In the genomic region with DNA sequence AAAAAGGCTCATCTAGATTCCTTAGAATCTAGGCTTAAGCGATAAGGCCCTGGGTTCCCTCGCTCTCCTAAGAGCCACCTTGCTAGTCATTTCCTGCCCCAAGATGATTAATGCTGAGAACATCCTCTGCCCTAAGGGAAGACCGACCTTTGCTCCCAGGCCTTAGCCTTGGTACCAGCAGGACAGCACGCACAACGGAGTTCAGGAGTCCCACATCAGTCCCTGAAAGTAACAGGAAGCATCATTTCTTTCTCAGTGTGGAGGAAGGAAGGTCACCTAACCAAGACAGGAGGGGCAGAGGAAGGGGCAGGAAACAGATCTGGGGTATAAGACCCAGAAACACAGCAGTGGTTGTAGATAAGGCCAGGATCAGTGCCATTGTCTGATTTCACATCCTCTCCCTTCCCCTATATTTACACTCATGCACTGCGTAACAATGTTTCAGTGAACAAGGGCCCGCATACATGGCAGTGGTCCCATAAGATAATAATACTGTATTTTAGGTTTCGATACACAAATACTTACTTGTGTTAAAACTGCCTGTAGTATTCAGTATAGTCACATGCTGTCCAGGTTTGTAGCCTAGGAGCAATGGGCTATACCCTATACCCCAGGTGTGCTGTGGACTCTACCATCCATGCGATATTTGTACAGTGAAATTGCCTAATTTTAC, we compare ENCODE assay signal across 1 cellular context.
TF ChIP-seq lines count a peak whose summit lies in the region.

No MANE protein-coding gene starts in this region.

TF ChIP-seq in HepG2, 621 proteins besides CTCF, POLR2A, EP300 and RAD21:
- TF ChIP-seq, protein P1, sequence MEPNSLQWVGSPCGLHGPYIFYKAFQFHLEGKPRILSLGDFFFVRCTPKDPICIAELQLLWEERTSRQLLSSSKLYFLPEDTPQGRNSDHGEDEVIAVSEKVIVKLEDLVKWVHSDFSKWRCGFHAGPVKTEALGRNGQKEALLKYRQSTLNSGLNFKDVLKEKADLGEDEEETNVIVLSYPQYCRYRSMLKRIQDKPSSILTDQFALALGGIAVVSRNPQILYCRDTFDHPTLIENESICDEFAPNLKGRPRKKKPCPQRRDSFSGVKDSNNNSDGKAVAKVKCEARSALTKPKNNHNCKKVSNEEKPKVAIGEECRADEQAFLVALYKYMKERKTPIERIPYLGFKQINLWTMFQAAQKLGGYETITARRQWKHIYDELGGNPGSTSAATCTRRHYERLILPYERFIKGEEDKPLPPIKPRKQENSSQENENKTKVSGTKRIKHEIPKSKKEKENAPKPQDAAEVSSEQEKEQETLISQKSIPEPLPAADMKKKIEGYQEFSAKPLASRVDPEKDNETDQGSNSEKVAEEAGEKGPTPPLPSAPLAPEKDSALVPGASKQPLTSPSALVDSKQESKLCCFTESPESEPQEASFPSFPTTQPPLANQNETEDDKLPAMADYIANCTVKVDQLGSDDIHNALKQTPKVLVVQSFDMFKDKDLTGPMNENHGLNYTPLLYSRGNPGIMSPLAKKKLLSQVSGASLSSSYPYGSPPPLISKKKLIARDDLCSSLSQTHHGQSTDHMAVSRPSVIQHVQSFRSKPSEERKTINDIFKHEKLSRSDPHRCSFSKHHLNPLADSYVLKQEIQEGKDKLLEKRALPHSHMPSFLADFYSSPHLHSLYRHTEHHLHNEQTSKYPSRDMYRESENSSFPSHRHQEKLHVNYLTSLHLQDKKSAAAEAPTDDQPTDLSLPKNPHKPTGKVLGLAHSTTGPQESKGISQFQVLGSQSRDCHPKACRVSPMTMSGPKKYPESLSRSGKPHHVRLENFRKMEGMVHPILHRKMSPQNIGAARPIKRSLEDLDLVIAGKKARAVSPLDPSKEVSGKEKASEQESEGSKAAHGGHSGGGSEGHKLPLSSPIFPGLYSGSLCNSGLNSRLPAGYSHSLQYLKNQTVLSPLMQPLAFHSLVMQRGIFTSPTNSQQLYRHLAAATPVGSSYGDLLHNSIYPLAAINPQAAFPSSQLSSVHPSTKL (CRISPR knock-in tag; IDR thresholded peaks at IDR 0.05), result peak; percentile 33
- TF ChIP-seq ZSCAN29 (CRISPR knock-in tag; conservative IDR thresholded peaks at IDR 0.05) (no peak), CHD4 (IDR thresholded peaks at IDR 0.05; ENCODE audit: borderline replicate concordance, low read length) (no peak), SAP130 (CRISPR knock-in tag; IDR thresholded peaks at IDR 0.05; ENCODE audit: low read depth) (0 out of 2 replicates have a peak, but pooled peaks have one; percentile 23), ETV5 (CRISPR knock-in tag; IDR thresholded peaks at IDR 0.05; ENCODE audit: borderline replicate concordance) (peak; percentile 69; the same call in 1 of the 2 replicates), ZSCAN20 (CRISPR knock-in tag; IDR thresholded peaks at IDR 0.05; ENCODE audit: borderline replicate concordance) (no peak), ETV6 (CRISPR knock-in tag; conservative IDR thresholded peaks at IDR 0.05) (no peak), POLR2AphosphoS5 (IDR thresholded peaks at IDR 0.05; ENCODE audit: low read depth, low read length) (no peak), SOX13 (IDR thresholded peaks at IDR 0.05) (no peak), SOX13 (CRISPR knock-in tag; conservative IDR thresholded peaks at IDR 0.05 in 1 of 2, IDR thresholded peaks at IDR 0.05 in 1 of 2) (no peak), NPAS2 (CRISPR knock-in tag; IDR thresholded peaks at IDR 0.05; ENCODE audit: borderline replicate concordance) (no peak), ZNF619 (CRISPR knock-in tag; IDR thresholded peaks at IDR 0.05) (no peak), CAMTA2 (CRISPR knock-in tag; IDR thresholded peaks at IDR 0.05; ENCODE audit: borderline replicate concordance) (no peak), ZNF563 (CRISPR knock-in tag; IDR thresholded peaks at IDR 0.05) (peak; percentile 36; the same call in 1 of the 2 replicates), GABPA (IDR thresholded peaks at IDR 0.05; ENCODE audit: low read depth, low read length) (no peak), GABPA (CRISPR knock-in tag; IDR thresholded peaks at IDR 0.05; ENCODE audit: low read depth) (0 out of 2 replicates have a peak, but pooled peaks have one; percentile 29), CC2D1A (CRISPR knock-in tag; IDR thresholded peaks at IDR 0.05) (no peak), ZNF776 (CRISPR knock-in tag; IDR thresholded peaks at IDR 0.05) (no peak), THAP9 (CRISPR knock-in tag; IDR thresholded peaks at IDR 0.05; ENCODE audit: borderline replicate concordance) (no peak), ELF3 (CRISPR knock-in tag; IDR thresholded peaks at IDR 0.05) (peak; percentile 14; the same call in 1 of the 2 replicates), ARID3A (IDR thresholded peaks at IDR 0.05; ENCODE audit: low read depth, low read length) (no peak), HIVEP1 (CRISPR knock-in tag; IDR thresholded peaks at IDR 0.05) (no peak), NFYC (CRISPR knock-in tag; IDR thresholded peaks at IDR 0.05) (no peak), FOSL2 (CRISPR knock-in tag; IDR thresholded peaks at IDR 0.05) (peak; percentile 88), ZEB1 (IDR thresholded peaks at IDR 0.05; ENCODE audit: insufficient replicate concordance, low read depth) (no peak), SRSF9 (IDR thresholded peaks at IDR 0.05; ENCODE audit: borderline replicate concordance, insufficient read depth, low read depth, low read length, poor library complexity, severe bottlenecking) (no peak), HNF4A (CRISPR knock-in tag; IDR thresholded peaks at IDR 0.05) (peak; percentile 36; the same call in 1 of the 2 replicates)
- TF ChIP-seq, protein P2, sequence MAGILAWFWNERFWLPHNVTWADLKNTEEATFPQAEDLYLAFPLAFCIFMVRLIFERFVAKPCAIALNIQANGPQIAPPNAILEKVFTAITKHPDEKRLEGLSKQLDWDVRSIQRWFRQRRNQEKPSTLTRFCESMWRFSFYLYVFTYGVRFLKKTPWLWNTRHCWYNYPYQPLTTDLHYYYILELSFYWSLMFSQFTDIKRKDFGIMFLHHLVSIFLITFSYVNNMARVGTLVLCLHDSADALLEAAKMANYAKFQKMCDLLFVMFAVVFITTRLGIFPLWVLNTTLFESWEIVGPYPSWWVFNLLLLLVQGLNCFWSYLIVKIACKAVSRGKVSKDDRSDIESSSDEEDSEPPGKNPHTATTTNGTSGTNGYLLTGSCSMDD (CRISPR knock-in tag; IDR thresholded peaks at IDR 0.05), result no peak
- TF ChIP-seq, protein P3, sequence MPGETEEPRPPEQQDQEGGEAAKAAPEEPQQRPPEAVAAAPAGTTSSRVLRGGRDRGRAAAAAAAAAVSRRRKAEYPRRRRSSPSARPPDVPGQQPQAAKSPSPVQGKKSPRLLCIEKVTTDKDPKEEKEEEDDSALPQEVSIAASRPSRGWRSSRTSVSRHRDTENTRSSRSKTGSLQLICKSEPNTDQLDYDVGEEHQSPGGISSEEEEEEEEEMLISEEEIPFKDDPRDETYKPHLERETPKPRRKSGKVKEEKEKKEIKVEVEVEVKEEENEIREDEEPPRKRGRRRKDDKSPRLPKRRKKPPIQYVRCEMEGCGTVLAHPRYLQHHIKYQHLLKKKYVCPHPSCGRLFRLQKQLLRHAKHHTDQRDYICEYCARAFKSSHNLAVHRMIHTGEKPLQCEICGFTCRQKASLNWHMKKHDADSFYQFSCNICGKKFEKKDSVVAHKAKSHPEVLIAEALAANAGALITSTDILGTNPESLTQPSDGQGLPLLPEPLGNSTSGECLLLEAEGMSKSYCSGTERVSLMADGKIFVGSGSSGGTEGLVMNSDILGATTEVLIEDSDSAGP (CRISPR knock-in tag; IDR thresholded peaks at IDR 0.05; ENCODE audit: borderline replicate concordance), result no peak
- TF ChIP-seq, protein P4, sequence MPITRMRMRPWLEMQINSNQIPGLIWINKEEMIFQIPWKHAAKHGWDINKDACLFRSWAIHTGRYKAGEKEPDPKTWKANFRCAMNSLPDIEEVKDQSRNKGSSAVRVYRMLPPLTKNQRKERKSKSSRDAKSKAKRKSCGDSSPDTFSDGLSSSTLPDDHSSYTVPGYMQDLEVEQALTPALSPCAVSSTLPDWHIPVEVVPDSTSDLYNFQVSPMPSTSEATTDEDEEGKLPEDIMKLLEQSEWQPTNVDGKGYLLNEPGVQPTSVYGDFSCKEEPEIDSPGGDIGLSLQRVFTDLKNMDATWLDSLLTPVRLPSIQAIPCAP (CRISPR knock-in tag; IDR thresholded peaks at IDR 0.05; ENCODE audit: low read depth), result no peak
TF ChIP-seq in HepG2: peak in this region for 8.
